In the genomic region with DNA sequence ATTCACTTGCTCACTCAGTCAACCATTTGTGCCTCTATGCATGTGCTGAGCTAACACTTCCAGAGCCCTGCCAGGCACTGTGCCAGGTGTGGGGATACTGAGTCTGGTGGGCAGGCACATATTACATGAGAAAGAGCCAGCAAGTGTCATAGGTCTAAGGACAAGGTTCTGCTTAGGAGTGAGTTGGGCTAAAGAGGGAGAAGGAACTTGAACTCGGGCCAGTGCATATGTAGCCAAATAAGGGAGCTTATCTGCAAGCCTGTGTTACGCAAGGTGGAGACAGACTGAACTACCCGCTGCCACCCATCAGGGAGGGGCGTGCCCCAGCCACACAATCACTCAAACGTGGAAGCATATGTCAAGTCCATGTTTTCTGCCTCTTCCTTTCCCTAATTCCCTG, we compare ENCODE assay signal across 1 cellular context.
TF ChIP-seq lines count a peak whose summit lies in the region.

No MANE protein-coding gene starts in this region.

TF ChIP-seq in HepG2, 621 proteins besides CTCF, POLR2A, EP300 and RAD21 (continued from another document):
- TF ChIP-seq SP1 (IDR thresholded peaks at IDR 0.05) (no peak), SP1 (CRISPR knock-in tag; IDR thresholded peaks at IDR 0.05) (no peak), ZNF547 (CRISPR knock-in tag; IDR thresholded peaks at IDR 0.05) (no peak), SIX4 (CRISPR knock-in tag; IDR thresholded peaks at IDR 0.05) (no peak), MIER2 (CRISPR knock-in tag; IDR thresholded peaks at IDR 0.05) (no peak), CENPT (CRISPR knock-in tag; IDR thresholded peaks at IDR 0.05; ENCODE audit: low read depth) (no peak), ZNF672 (CRISPR knock-in tag; IDR thresholded peaks at IDR 0.05) (no peak), ZNF121 (CRISPR knock-in tag; IDR thresholded peaks at IDR 0.05) (peak; percentile 81), CREM (IDR thresholded peaks at IDR 0.05) (no peak), CREM (CRISPR knock-in tag; IDR thresholded peaks at IDR 0.05) (no peak), POLR2AphosphoS5 (IDR thresholded peaks at IDR 0.05; ENCODE audit: low read depth, low read length) (no peak), ZNF335 (CRISPR knock-in tag; IDR thresholded peaks at IDR 0.05) (no peak), ZNF749 (CRISPR knock-in tag; IDR thresholded peaks at IDR 0.05; ENCODE audit: borderline replicate concordance) (no peak), HES4 (CRISPR knock-in tag; IDR thresholded peaks at IDR 0.05; ENCODE audit: borderline replicate concordance) (no peak), ZNF280B (CRISPR knock-in tag; IDR thresholded peaks at IDR 0.05; ENCODE audit: borderline replicate concordance) (no peak), MAFK (conservative IDR thresholded peaks at IDR 0.05 in 1 of 2, IDR thresholded peaks at IDR 0.05 in 1 of 2; ENCODE audit: low read length in 2 of 2) (no peak), ZMAT3 (CRISPR knock-in tag; conservative IDR thresholded peaks at IDR 0.05) (no peak), ZNF766 (CRISPR knock-in tag; IDR thresholded peaks at IDR 0.05; ENCODE audit: borderline replicate concordance) (no peak), DRAP1 (CRISPR knock-in tag; IDR thresholded peaks at IDR 0.05) (no peak), SMAD9 (CRISPR knock-in tag; IDR thresholded peaks at IDR 0.05) (no peak), CBX2 (IDR thresholded peaks at IDR 0.05; ENCODE audit: low read depth, low read length) (no peak), CBX2 (CRISPR knock-in tag; IDR thresholded peaks at IDR 0.05; ENCODE audit: low read depth) (no peak), IRX3 (CRISPR knock-in tag; IDR thresholded peaks at IDR 0.05; ENCODE audit: borderline replicate concordance, low read depth) (no peak), SP4 (CRISPR knock-in tag; IDR thresholded peaks at IDR 0.05) (no peak), MAZ (IDR thresholded peaks at IDR 0.05; ENCODE audit: borderline replicate concordance, low read depth, low read length) (no peak), MAZ (CRISPR knock-in tag; IDR thresholded peaks at IDR 0.05; ENCODE audit: low read depth) (no peak)
- TF ChIP-seq, protein P1, sequence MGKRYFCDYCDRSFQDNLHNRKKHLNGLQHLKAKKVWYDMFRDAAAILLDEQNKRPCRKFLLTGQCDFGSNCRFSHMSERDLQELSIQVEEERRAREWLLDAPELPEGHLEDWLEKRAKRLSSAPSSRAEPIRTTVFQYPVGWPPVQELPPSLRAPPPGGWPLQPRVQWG (CRISPR knock-in tag; IDR thresholded peaks at IDR 0.05; ENCODE audit: borderline replicate concordance, low read depth) = no peak
- TF ChIP-seq, protein P2, sequence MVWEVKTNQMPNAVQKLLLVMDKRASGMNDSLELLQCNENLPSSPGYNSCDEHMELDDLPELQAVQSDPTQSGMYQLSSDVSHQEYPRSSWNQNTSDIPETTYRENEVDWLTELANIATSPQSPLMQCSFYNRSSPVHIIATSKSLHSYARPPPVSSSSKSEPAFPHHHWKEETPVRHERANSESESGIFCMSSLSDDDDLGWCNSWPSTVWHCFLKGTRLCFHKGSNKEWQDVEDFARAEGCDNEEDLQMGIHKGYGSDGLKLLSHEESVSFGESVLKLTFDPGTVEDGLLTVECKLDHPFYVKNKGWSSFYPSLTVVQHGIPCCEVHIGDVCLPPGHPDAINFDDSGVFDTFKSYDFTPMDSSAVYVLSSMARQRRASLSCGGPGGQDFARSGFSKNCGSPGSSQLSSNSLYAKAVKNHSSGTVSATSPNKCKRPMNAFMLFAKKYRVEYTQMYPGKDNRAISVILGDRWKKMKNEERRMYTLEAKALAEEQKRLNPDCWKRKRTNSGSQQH (CRISPR knock-in tag; IDR thresholded peaks at IDR 0.05; ENCODE audit: low read depth) = no peak
